In genomic region chr11:31645747-31646146, GRCh38 we compare ENCODE assay signal across 13 cellular contexts.
DNase-seq lines count a peak whose midpoint lies in the region; ATAC-seq and TF ChIP-seq lines count a peak whose summit lies in the region.
"Had no signal": no experiment of that assay in that cellular context is flagged by ENCODE, and none has a peak within 500 bp of the region (broad histone marks: within the 10 kb centered on the region; RNA-seq: fewer than 3 reads in every experiment).

No MANE protein-coding gene starts in this region.

- no peak overlapping the region for H3K27ac Mint-ChIP-seq in endothelial cell (ENCODE audit: unreplicated experiment)
- H3K27ac Mint-ChIP-seq: immature natural killer cell had no signal

- DNase-seq in Daoy (ENCODE audit: low read depth) (peak; percentile 88), NCI-H446 treated with DMSO at 0.1 percent for 48 hours (lab: John Stamatoyannopoulos, UW) (peak; percentile 80), choroid plexus epithelial cell (ENCODE audit: low read depth) (peak; percentile 85), non-pigmented ciliary epithelial cell (ENCODE audit: low read depth) (peak; percentile 88), endothelial cell (ENCODE audit: low spot score) (no peak)
- no peak for DNase-seq in stimulated activated naive CD4-positive, alpha-beta T cell (lab: John Stamatoyannopoulos, UW)
- no peak for DNase-seq in activated CD4-positive, CD25-positive, alpha-beta regulatory T cell treated with anti-CD3 and anti-CD28 coated beads, Interleukin-2, amount 50 U/mL, for 72 hours
- DNase-seq: colonic mucosa, DMS53, immature natural killer cell, NCI-H2227 treated with DMSO at 0.1 percent for 48 hours, upper lobe of right lung had no signal

- no peak for ATAC-seq in HG03439 (IDR thresholded peaks at IDR 0.05; ENCODE audit: unreplicated experiment)
- ATAC-seq: upper lobe of right lung had no signal

- TF ChIP-seq CTCF in choroid plexus epithelial cell (conservative IDR thresholded peaks at IDR 0.05; ENCODE audit: low read depth, low read length) (no peak), endothelial cell (IDR thresholded peaks at IDR 0.05; ENCODE audit: unreplicated experiment) (no peak)

- H3K4me3 Mint-ChIP-seq in endothelial cell (ENCODE audit: unreplicated experiment), result no peak overlapping the region
- H3K4me3 Mint-ChIP-seq: immature natural killer cell had no signal

- H3K4me3 ChIP-seq in choroid plexus epithelial cell (ENCODE audit: low read depth, low read length), result no peak overlapping the region
- H3K4me3 ChIP-seq: colonic mucosa, upper lobe of right lung had no signal

- no peaks in the 10 kb centered on the region for H3K4me1 Mint-ChIP-seq in endothelial cell (ENCODE audit: unreplicated experiment)
- H3K4me1 Mint-ChIP-seq: immature natural killer cell had no signal

- H3K27me3 Mint-ChIP-seq in endothelial cell (ENCODE audit: unreplicated experiment), result no peaks in the 10 kb centered on the region

- no peaks in the 10 kb centered on the region for H3K9me3 Mint-ChIP-seq in endothelial cell (ENCODE audit: unreplicated experiment)
- H3K9me3 Mint-ChIP-seq: immature natural killer cell had no signal

- no peaks in the 10 kb centered on the region for H3K36me3 Mint-ChIP-seq in endothelial cell (ENCODE audit: low read depth, unreplicated experiment)

Comparison
In these comparisons a context has a peak if more than half of its experiments do, and no peak if none do; other contexts are left out.
1. DNase-seq: peak in Daoy (single experiment), NCI-H446 treated with DMSO at 0.1 percent for 48 hours (single experiment), choroid plexus epithelial cell (single experiment) and non-pigmented ciliary epithelial cell (single experiment); none in endothelial cell (single experiment), stimulated activated naive CD4-positive, alpha-beta T cell (0 of 6) and activated CD4-positive, CD25-positive, alpha-beta regulatory T cell treated with anti-CD3 and anti-CD28 coated beads, Interleukin-2, amount 50 U/mL, for 72 hours (single experiment).